In the genomic region with DNA sequence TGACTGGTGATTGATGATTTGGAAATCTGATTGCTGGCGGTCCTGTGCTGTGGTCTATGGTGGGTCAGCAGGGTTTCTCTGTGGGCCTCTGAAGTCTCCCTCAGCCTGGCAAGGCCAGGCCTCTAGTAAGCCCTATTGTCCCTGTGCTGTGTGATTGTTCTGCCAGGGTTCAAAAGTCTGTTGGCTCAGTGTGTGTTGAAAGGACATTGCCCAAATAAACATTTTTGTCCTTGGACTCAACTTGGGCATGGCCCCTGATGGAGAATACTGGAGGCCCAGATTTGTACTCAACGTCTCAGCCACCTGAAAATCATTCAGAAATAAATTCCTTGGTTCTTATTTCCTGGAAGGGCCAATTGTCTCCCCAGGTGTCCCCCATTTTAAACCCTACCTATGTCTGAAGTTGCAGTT, we compare ENCODE assay signal across 1 cellular context.
A peak's percentile ranks its signal among the peaks of the same experiment; 100 is the strongest.
TF ChIP-seq lines count a peak whose summit lies in the region.

No MANE protein-coding gene starts in this region.

TF ChIP-seq in HepG2, 621 proteins besides CTCF, POLR2A, EP300 and RAD21 (continued from another document):
- TF ChIP-seq, protein P1, sequence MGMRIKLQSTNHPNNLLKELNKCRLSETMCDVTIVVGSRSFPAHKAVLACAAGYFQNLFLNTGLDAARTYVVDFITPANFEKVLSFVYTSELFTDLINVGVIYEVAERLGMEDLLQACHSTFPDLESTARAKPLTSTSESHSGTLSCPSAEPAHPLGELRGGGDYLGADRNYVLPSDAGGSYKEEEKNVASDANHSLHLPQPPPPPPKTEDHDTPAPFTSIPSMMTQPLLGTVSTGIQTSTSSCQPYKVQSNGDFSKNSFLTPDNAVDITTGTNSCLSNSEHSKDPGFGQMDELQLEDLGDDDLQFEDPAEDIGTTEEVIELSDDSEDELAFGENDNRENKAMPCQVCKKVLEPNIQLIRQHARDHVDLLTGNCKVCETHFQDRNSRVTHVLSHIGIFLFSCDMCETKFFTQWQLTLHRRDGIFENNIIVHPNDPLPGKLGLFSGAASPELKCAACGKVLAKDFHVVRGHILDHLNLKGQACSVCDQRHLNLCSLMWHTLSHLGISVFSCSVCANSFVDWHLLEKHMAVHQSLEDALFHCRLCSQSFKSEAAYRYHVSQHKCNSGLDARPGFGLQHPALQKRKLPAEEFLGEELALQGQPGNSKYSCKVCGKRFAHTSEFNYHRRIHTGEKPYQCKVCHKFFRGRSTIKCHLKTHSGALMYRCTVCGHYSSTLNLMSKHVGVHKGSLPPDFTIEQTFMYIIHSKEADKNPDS (CRISPR knock-in tag; IDR thresholded peaks at IDR 0.05) = peak; percentile 61; the same call in 1 of the 2 replicates
- peak; percentile 68; the same call in 1 of the 2 replicates for TF ChIP-seq ZNF510 (CRISPR knock-in tag; IDR thresholded peaks at IDR 0.05; ENCODE audit: low read depth)
TF ChIP-seq in HepG2: peak in this region for 225.
